Comparison of ENCODE assay signal across 8 cellular contexts in genomic region chrX:135185795-135186443, GRCh38. TPM values are rescaled to one million over a fixed set of nuclear protein-coding genes. Genes with fewer than 3 reads are reported as not detected.
DNase-seq lines count a peak whose midpoint lies in the region; ATAC-seq and TF ChIP-seq lines count a peak whose summit lies in the region.

No MANE protein-coding gene starts in this region.

- H3K27me3 ChIP-seq in BE2C (no peaks in the 10 kb centered on the region), prostate gland (replicated peaks; ENCODE audit: insufficient read depth) (no peaks in the 10 kb centered on the region)

- TF ChIP-seq CTCF in BE2C (IDR thresholded peaks at IDR 0.05; ENCODE audit: low read depth, low read length) (peak; percentile 64), GM12873 (IDR thresholded peaks at IDR 0.05; ENCODE audit: insufficient read depth, low read depth, low read length, missing control alignments) (peak; percentile 73), prostate gland (IDR thresholded peaks at IDR 0.05) (peak in 2 of 4 experiments; percentile 52 to 54)

- DNase-seq in BE2C: peak; percentile 53
- DNase-seq in NCI-H1930 (lab: John Stamatoyannopoulos, UW): peak; percentile 19 to 55
- DNase-seq in activated CD4-positive, alpha-beta T cell treated with anti-CD3 and anti-CD28 coated beads, Interleukin-2, amount 50 U/mL, for 1 hour: peak; percentile 23
- DNase-seq in fibroblast of the conjunctiva (ENCODE audit: low read depth): peak; percentile 23
- peak; percentile 34 for DNase-seq in prostate gland (ENCODE audit: low spot score)
- DNase-seq in 8988T: no peak

- no peak overlapping the region for H3K4me3 ChIP-seq in BE2C (ENCODE audit: low read depth, low read length)
- no peak overlapping the region for H3K4me3 ChIP-seq in prostate gland

- H3K4me1 ChIP-seq in BE2C (no peaks in the 10 kb centered on the region), prostate gland (replicated peaks) (no peaks in the 10 kb centered on the region)

- TF ChIP-seq POLR2A in prostate gland (IDR thresholded peaks at IDR 0.05): no peak

- intact Hi-C loops in prostate gland (cut with DNase I): no loop called here

- ATAC-seq in HG02623 (IDR thresholded peaks at IDR 0.05; ENCODE audit: unreplicated experiment): peak; percentile 70

- H3K36me3 ChIP-seq in BE2C: no peaks in the 10 kb centered on the region
- H3K36me3 ChIP-seq in prostate gland: no peaks in the 10 kb centered on the region

- 48% methylated on average over 8 of the region's 8 CpGs for WGBS in prostate gland

- no peaks in the 10 kb centered on the region for H3K9me3 ChIP-seq in BE2C
- H3K9me3 ChIP-seq in prostate gland: no peaks in the 10 kb centered on the region

- H3K27ac ChIP-seq in prostate gland: no peak overlapping the region

RNA-seq across cellular contexts. Expression of gene CT55, which starts 14.7 kb away (rescaled TPM):
- polyA plus RNA-seq in BE2C (2012; ENCODE audit: insufficient read depth, insufficient read length, low read depth): 1.5 TPM
- total RNA-seq in prostate gland: 1 to 10 TPM in 1 of 2 donors, not detected in 1; 2.5 TPM
